In the genomic region with DNA sequence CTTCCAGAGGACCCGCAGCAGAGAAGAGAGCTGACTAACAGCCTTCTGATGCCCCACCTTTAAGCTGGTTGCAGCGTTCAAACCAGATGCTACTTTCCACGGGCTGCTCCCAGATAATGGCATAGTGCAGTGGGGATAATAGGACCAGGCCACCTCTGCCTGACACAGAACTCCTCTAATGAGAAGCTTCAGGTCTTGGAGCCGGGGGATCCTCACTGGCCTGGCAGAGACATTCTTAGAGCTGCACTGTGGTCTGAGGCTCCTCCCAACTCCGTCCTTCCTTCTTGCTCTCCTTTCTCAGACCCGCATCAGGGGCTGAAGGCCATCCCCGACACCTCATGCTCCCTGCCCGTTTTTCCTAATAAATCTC, we compare ENCODE assay signal across 13 cellular contexts.
"Had no signal": no experiment of that assay in that cellular context is flagged by ENCODE, and none has a peak within 500 bp of the region (broad histone marks: within the 10 kb centered on the region; RNA-seq: fewer than 3 reads in every experiment).

No MANE protein-coding gene starts in this region.

- H3K27ac ChIP-seq: left lung, thyroid gland, uterus had no signal

- DNase-seq: activated naive CD4-positive, alpha-beta T cell treated with anti-CD3 and anti-CD28 coated beads, Interleukin-2, amount 10 ng/mL, durations not matched to agents 7 days and 5 days; dermis blood vessel endothelial cell; erythroblast; mesenchymal stem cell; stimulated activated CD4-positive, alpha-beta T cell treated with anti-CD3 and anti-CD28 coated beads, Interleukin-15, amount 100 ng/mL, for 24 hours; stimulated activated CD4-positive, alpha-beta T cell treated with anti-CD3 and anti-CD28 coated beads, Interleukin-4, amount 100 ng/mL, for 24 hours; thyroid gland; uterus had no signal

- H3K27ac Mint-ChIP-seq: activated naive CD4-positive, alpha-beta T cell treated with anti-CD3 and anti-CD28 coated beads, Interleukin-2, amount 10 ng/mL, durations not matched to agents 7 days and 5 days; activated T-helper 2 cell treated with anti-CD3 and anti-CD28 coated beads, Interferon-gamma antibody, Interleukin-2, Interleukin-4, amounts not matched to agents 10 μg/mL and 5 μg/mL and 100 μg/mL, durations not matched to agents 14 hours and 24 hours and 36 hours; natural killer cell treated with Interleukin-12 subunit alpha and Interleukin-12 subunit beta and Interleukin-15 and Interleukin-18, amount 100 ng/mL, for 72 hours had no signal

- H3K27me3 ChIP-seq: body of pancreas, left lung, thyroid gland, uterus had no signal

- H3K4me3 Mint-ChIP-seq: activated naive CD4-positive, alpha-beta T cell treated with anti-CD3 and anti-CD28 coated beads, Interleukin-2, amount 10 ng/mL, durations not matched to agents 7 days and 5 days; central memory CD8-positive, alpha-beta T cell; natural killer cell treated with Interleukin-12 subunit alpha and Interleukin-12 subunit beta and Interleukin-15 and Interleukin-18, amount 100 ng/mL, for 72 hours had no signal

- H3K36me3 ChIP-seq: left lung, thyroid gland, uterus had no signal

- ATAC-seq: body of pancreas; left lung; natural killer cell treated with Interleukin-12 subunit alpha and Interleukin-12 subunit beta and Interleukin-15 and Interleukin-18, amount 100 ng/mL, for 72 hours had no signal

- H3K36me3 Mint-ChIP-seq: activated naive CD4-positive, alpha-beta T cell treated with anti-CD3 and anti-CD28 coated beads, Interleukin-2, amount 10 ng/mL, durations not matched to agents 7 days and 5 days; natural killer cell treated with Interleukin-12 subunit alpha and Interleukin-12 subunit beta and Interleukin-15 and Interleukin-18, amount 100 ng/mL, for 72 hours had no signal

- H3K4me1 Mint-ChIP-seq: activated naive CD4-positive, alpha-beta T cell treated with anti-CD3 and anti-CD28 coated beads, Interleukin-2, amount 10 ng/mL, durations not matched to agents 7 days and 5 days; central memory CD8-positive, alpha-beta T cell had no signal

- H3K4me1 ChIP-seq: uterus had no signal

- H3K9me3 Mint-ChIP-seq: activated naive CD4-positive, alpha-beta T cell treated with anti-CD3 and anti-CD28 coated beads, Interleukin-2, amount 10 ng/mL, durations not matched to agents 7 days and 5 days; activated T-helper 2 cell treated with anti-CD3 and anti-CD28 coated beads, Interferon-gamma antibody, Interleukin-2, Interleukin-4, amounts not matched to agents 10 μg/mL and 5 μg/mL and 100 μg/mL, durations not matched to agents 14 hours and 24 hours and 36 hours; central memory CD8-positive, alpha-beta T cell had no signal

- H3K27me3 Mint-ChIP-seq: activated naive CD4-positive, alpha-beta T cell treated with anti-CD3 and anti-CD28 coated beads, Interleukin-2, amount 10 ng/mL, durations not matched to agents 7 days and 5 days; natural killer cell treated with Interleukin-12 subunit alpha and Interleukin-12 subunit beta and Interleukin-15 and Interleukin-18, amount 100 ng/mL, for 72 hours had no signal

- H3K4me3 ChIP-seq: body of pancreas, left lung, thyroid gland, uterus had no signal

- H3K9me3 ChIP-seq: body of pancreas, left lung, thyroid gland, uterus had no signal
